ENCODE assay signal across 14 cellular contexts in genomic region chr14:52279405-52279804, GRCh38. TPM values are rescaled to one million over a fixed set of nuclear protein-coding genes. Genes with fewer than 3 reads are reported as not detected.
DNase-seq lines count a peak whose midpoint lies in the region; ATAC-seq, FAIRE-seq and TF ChIP-seq lines count a peak whose summit lies in the region.
"Had no signal": no experiment of that assay in that cellular context is flagged by ENCODE, and none has a peak within 500 bp of the region (broad histone marks: within the 10 kb centered on the region; RNA-seq: fewer than 3 reads in every experiment).

No MANE protein-coding gene starts in this region.

- H4K20me1 ChIP-seq in BLaER1 treated with 17β-estradiol and CSF1 and Interleukin-3, amounts not matched to agents 10 nM and 100 nM = no peaks in the 10 kb centered on the region

- 0 out of 2 replicates have a peak overlapping the region, but pooled peaks have one; percentile 39 for H3K27ac Mint-ChIP-seq in WTC11
- H3K27ac Mint-ChIP-seq: naive thymus-derived CD8-positive, alpha-beta T cell had no signal

- in situ Hi-C loops in KBM-7 (cut with MboI; ENCODE audit: low pct_unique_long_range_greater_than_20kb, low sequenced_read_pairs) = no loop called here

- peaks cover 3% of the 10 kb centered on the region; the same call in 1 of the 2 replicates for H3K9me3 Mint-ChIP-seq in WTC11

- H3K4me1 Mint-ChIP-seq in WTC11 = peaks cover 35% of the 10 kb centered on the region

- H3K4me3 ChIP-seq in BLaER1 treated with 17β-estradiol and CSF1 and Interleukin-3, amounts not matched to agents 10 nM and 100 nM = peak overlapping the region in 2 of 10 experiments; percentile 25 to 34; a peak in 3 of 20 replicates
- H3K4me3 ChIP-seq in kidney (ENCODE audit: low read length in 2 of 2) = no peak overlapping the region
- H3K4me3 ChIP-seq: SJSA1 had no signal

- H3K36me3 ChIP-seq in BLaER1 treated with 17β-estradiol and CSF1 and Interleukin-3, amounts not matched to agents 10 nM and 100 nM = no peaks in the 10 kb centered on the region
- H3K36me3 ChIP-seq in kidney (ENCODE audit: control insufficient read depth in 1 of 2, insufficient read depth in 2 of 2, low read length in 2 of 2) = no peaks in the 10 kb centered on the region
- H3K36me3 ChIP-seq: SJSA1 had no signal

- H3K9ac ChIP-seq in BLaER1 treated with 17β-estradiol and CSF1 and Interleukin-3, amounts not matched to agents 10 nM and 100 nM = peak overlapping the region in 3 of 11 experiments; percentile 36 to 50 (median 40); a peak in 4 of 22 replicates
- no peak overlapping the region for H3K9ac ChIP-seq in kidney (ENCODE audit: low read length in 2 of 2)

- CTCF ChIA-PET in WTC11 (lab: Charles Lee) = no interaction called here

- peak overlapping the region in 9 of 11 experiments; percentile 33 to 79 (median 69); a peak in 17 of 22 replicates for H3K27ac ChIP-seq in BLaER1 treated with 17β-estradiol and CSF1 and Interleukin-3, amounts not matched to agents 10 nM and 100 nM
- no peak overlapping the region for H3K27ac ChIP-seq in kidney (ENCODE audit: low read depth in 2 of 2, low read length in 2 of 2)
- H3K27ac ChIP-seq: SJSA1 had no signal

- no peaks in the 10 kb centered on the region for H3K36me3 Mint-ChIP-seq in WTC11
- H3K36me3 Mint-ChIP-seq: naive thymus-derived CD8-positive, alpha-beta T cell had no signal

- H3K27me3 ChIP-seq in BLaER1 treated with 17β-estradiol and CSF1 and Interleukin-3, amounts not matched to agents 10 nM and 100 nM = no peaks in the 10 kb centered on the region
- H3K27me3 ChIP-seq: SJSA1 had no signal

- H3K4me2 ChIP-seq in BLaER1 treated with 17β-estradiol and CSF1 and Interleukin-3, amounts not matched to agents 10 nM and 100 nM = peak overlapping the region; percentile 35 to 84 (median 73); a peak in 21 of 22 replicates

- intact Hi-C loops in kidney (cut with DNase I) = no loop called here

- H3K4me1 ChIP-seq in BLaER1 treated with 17β-estradiol and CSF1 and Interleukin-3, amounts not matched to agents 10 nM and 100 nM = peaks cover 9 to 31% (median 23%) of the 10 kb centered on the region in 10 experiments; a peak in 18 of 20 replicates
- H3K4me1 ChIP-seq in kidney (ENCODE audit: control insufficient read depth in 1 of 2, insufficient read depth in 1 of 2, low read depth in 1 of 2, low read length in 2 of 2) = no peaks in the 10 kb centered on the region

- 0 out of 2 replicates have a peak, but pooled peaks have one; percentile 28 for ATAC-seq in WTC11
- ATAC-seq: naive thymus-derived CD8-positive, alpha-beta T cell had no signal

- FAIRE-seq in kidney (lab: Jason Lieb, UNC) = no peak
- FAIRE-seq: D721Med had no signal

- TF ChIP-seq CTCF in WTC11 (IDR thresholded peaks at IDR 0.05) (no peak), kidney (IDR thresholded peaks at IDR 0.05; ENCODE audit: borderline replicate concordance, extremely low read depth, insufficient read depth) (no peak)

- peak; percentile 49 for DNase-seq in KBM-7
- no peak for DNase-seq in WTC11 (ENCODE audit: low spot score)
- DNase-seq in iris pigment epithelial cell (ENCODE audit: low read depth) = peak; percentile 76
- DNase-seq in NCI-H82 treated with DMSO at 0.1 percent for 48 hours (lab: John Stamatoyannopoulos, UW; ENCODE audit: unreplicated experiment) = no peak
- DNase-seq in kidney = no peak
- DNase-seq in 8988T = no peak
- DNase-seq in SK-N-DZ (ENCODE audit: low spot score) = no peak
- DNase-seq: activated CD4-positive, alpha-beta T cell treated with anti-CD3 and anti-CD28 coated beads for 4 hours; activated naive CD4-positive, alpha-beta T cell; naive thymus-derived CD8-positive, alpha-beta T cell; NCI-H2107 had no signal

- peaks cover 0 to 35% (median 7%) of the 10 kb centered on the region in 11 experiments; a peak in 10 of 22 replicates for H3K9me3 ChIP-seq in BLaER1 treated with 17β-estradiol and CSF1 and Interleukin-3, amounts not matched to agents 10 nM and 100 nM (replicated peaks in 1 of 11)
- no peaks in the 10 kb centered on the region for H3K9me3 ChIP-seq in kidney (ENCODE audit: control insufficient read depth in 1 of 2, low read length in 2 of 2)
- H3K9me3 ChIP-seq: SJSA1 had no signal

- H3K27me3 Mint-ChIP-seq in WTC11 (ENCODE audit: low read depth) = no peaks in the 10 kb centered on the region

- no peak overlapping the region for H3K4me3 Mint-ChIP-seq in WTC11
- H3K4me3 Mint-ChIP-seq: naive thymus-derived CD8-positive, alpha-beta T cell had no signal

- POLR2A ChIA-PET in WTC11 (lab: Charles Lee) = no interaction called here

TF ChIP-seq in WTC11, 78 proteins besides CTCF, POLR2A, EP300 and RAD21:
- TF ChIP-seq NFE2L1 (CRISPR knock-in tag; IDR thresholded peaks at IDR 0.05) (no peak), MYBL2 (CRISPR knock-in tag; IDR thresholded peaks at IDR 0.05) (no peak), ZNF121 (CRISPR knock-in tag; IDR thresholded peaks at IDR 0.05) (no peak), NFYB (CRISPR knock-in tag; conservative IDR thresholded peaks at IDR 0.05; ENCODE audit: low read depth) (no peak), ATF1 (CRISPR knock-in tag; IDR thresholded peaks at IDR 0.05) (no peak), GTF2I (CRISPR knock-in tag; conservative IDR thresholded peaks at IDR 0.05) (no peak), PREB (CRISPR knock-in tag; IDR thresholded peaks at IDR 0.05; ENCODE audit: borderline replicate concordance) (no peak)
- TF ChIP-seq, protein P1, sequence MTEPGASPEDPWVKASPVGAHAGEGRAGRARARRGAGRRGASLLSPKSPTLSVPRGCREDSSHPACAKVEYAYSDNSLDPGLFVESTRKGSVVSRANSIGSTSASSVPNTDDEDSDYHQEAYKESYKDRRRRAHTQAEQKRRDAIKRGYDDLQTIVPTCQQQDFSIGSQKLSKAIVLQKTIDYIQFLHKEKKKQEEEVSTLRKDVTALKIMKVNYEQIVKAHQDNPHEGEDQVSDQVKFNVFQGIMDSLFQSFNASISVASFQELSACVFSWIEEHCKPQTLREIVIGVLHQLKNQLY (CRISPR knock-in tag; IDR thresholded peaks at IDR 0.05) = no peak

RNA-seq across cellular contexts. Expression of gene PTGDR, which starts 11.9 kb away (rescaled TPM):
- total RNA-seq in WTC11 (2021) = 0.09 to 0.24 TPM (median 0.11 TPM) in 3 replicates
- total RNA-seq in kidney = 3.1 TPM
- 0.22 TPM for polyA plus RNA-seq in kidney (ENCODE audit: insufficient read depth, low read depth, low replicate concordance)
- not detected in 2 replicates for polyA plus RNA-seq in SK-N-DZ (2014; cell fraction: cytosol; rRNA removed)
- polyA plus RNA-seq in SK-N-DZ (2014; cell fraction: nucleus; rRNA removed) = not detected in 2 replicates
- total RNA-seq: SJSA1 had no signal

RNA-seq across cellular contexts. Expression of gene PTGER2, which starts 34.7 kb away (rescaled TPM):
- total RNA-seq in WTC11 (2021) (0.92 to 1.2 TPM (median 0.99 TPM) in 3 replicates), kidney (10.0 TPM)
- polyA plus RNA-seq in kidney (ENCODE audit: insufficient read depth, low read depth, low replicate concordance) = 3.4 TPM
- polyA plus RNA-seq in SK-N-DZ (2014; cell fraction: cytosol; rRNA removed) = 4.4 and 5.1 TPM in 2 replicates
- polyA plus RNA-seq in SK-N-DZ (2014; cell fraction: nucleus; rRNA removed) = 2.1 and 2.8 TPM in 2 replicates

Comparison
In these comparisons a context has a peak if more than half of its experiments do, and no peak if none do; other contexts are left out.
1. H3K27ac ChIP-seq: peak in BLaER1 treated with 17β-estradiol and CSF1 and Interleukin-3, amounts not matched to agents 10 nM and 100 nM (9 of 11); none in kidney (0 of 2).
2. DNase-seq: peak in KBM-7 (single experiment) and iris pigment epithelial cell (single experiment); none in WTC11 (single experiment), NCI-H82 treated with DMSO at 0.1 percent for 48 hours (single experiment), kidney (single experiment), 8988T (single experiment) and SK-N-DZ (single experiment).